ENCODE assay signal across 8 cellular contexts in genomic region chr12:132986001-132986884, GRCh38. TPM values are rescaled to one million over a fixed set of nuclear protein-coding genes. Genes with fewer than 3 reads are reported as not detected.
DNase-seq lines count a peak whose midpoint lies in the region; ATAC-seq and TF ChIP-seq lines count a peak whose summit lies in the region.

Gene ZNF26, plus strand, starts transcription at chr12:132986367. Its CDS starts 474 bp downstream, at chr12:132986841.

- peaks cover 4% of the 10 kb centered on the region for H3K27me3 Mint-ChIP-seq in activated T-cell treated with anti-CD3 and anti-CD28 coated beads, Interleukin-2, amount 50 U/mL, for 24 hours

- H3K9me3 ChIP-seq in esophagus (ENCODE audit: control insufficient read depth in 2 of 2, insufficient read depth in 1 of 2, low read depth in 1 of 2, low read length in 1 of 2) (peaks cover 2 to 4% of the 10 kb centered on the region in 2 donors), mucosa of stomach (ENCODE audit: control insufficient read depth, low read length) (peaks cover 3% of the 10 kb centered on the region)

- H3K9ac ChIP-seq in mucosa of stomach (ENCODE audit: low read length), result peak within 1 kb of the TSS; percentile 87

- H3K4me3 Mint-ChIP-seq in activated T-cell treated with anti-CD3 and anti-CD28 coated beads, Interleukin-2, amount 50 U/mL, for 24 hours, result peak within 1 kb of the TSS; percentile 94

- in situ Hi-C loops in KBM-7 (cut with MboI; ENCODE audit: low pct_unique_long_range_greater_than_20kb, low sequenced_read_pairs), result no loop called here

- peak within 1 kb of the TSS; percentile 94 to 96 for H3K27ac ChIP-seq in esophagus (ENCODE audit: low read depth in 2 of 2, low read length in 1 of 2)

- H3K4me1 ChIP-seq in esophagus (ENCODE audit: control insufficient read depth in 2 of 2, insufficient read depth in 2 of 2, low read length in 1 of 2) (peaks cover 3 to 5% of the 10 kb centered on the region in 2 donors), mucosa of stomach (ENCODE audit: control insufficient read depth, insufficient read depth, low read length) (peaks cover 7% of the 10 kb centered on the region)

- DNase-seq in DMS153 treated with DMSO at 0.1 percent for 48 hours (lab: John Stamatoyannopoulos, UW; ENCODE audit: unreplicated experiment) (peak; percentile 92), KBM-7 (peak; percentile 95)
- peak; percentile 89 for DNase-seq in activated T-cell treated with anti-CD3 and anti-CD28 coated beads, Interleukin-2, amount 50 U/mL, for 24 hours
- DNase-seq in stimulated activated CD8-positive, alpha-beta memory T cell treated with anti-CD3 and anti-CD28 coated beads, Interleukin-7, amount 100 ng/mL, for 1 hour (ENCODE audit: low read depth in 2 of 2), result peak; percentile 64 to 70

- peaks cover 58% of the 10 kb centered on the region for H3K36me3 Mint-ChIP-seq in activated T-cell treated with anti-CD3 and anti-CD28 coated beads, Interleukin-2, amount 50 U/mL, for 24 hours (ENCODE audit: low read depth)

- 0 to 1% methylated on average over 73 to 76 of the region's 76 CpGs for WGBS in esophagus, 2 donors

- H3K27me3 ChIP-seq in esophagus (ENCODE audit: control insufficient read depth in 1 of 2, insufficient read depth in 2 of 2, low read length in 2 of 2) (no peaks in the 10 kb centered on the region), mucosa of stomach (ENCODE audit: control insufficient read depth, insufficient read depth, low read length) (no peaks in the 10 kb centered on the region)

- peaks cover 38% of the 10 kb centered on the region for H3K9me3 Mint-ChIP-seq in activated T-cell treated with anti-CD3 and anti-CD28 coated beads, Interleukin-2, amount 50 U/mL, for 24 hours

- peak within 1 kb of the TSS; percentile 97 for H3K27ac Mint-ChIP-seq in activated T-cell treated with anti-CD3 and anti-CD28 coated beads, Interleukin-2, amount 50 U/mL, for 24 hours

- ATAC-seq in GM21717 (IDR thresholded peaks at IDR 0.05; ENCODE audit: unreplicated experiment), result peak; percentile 98

- no peaks in the 10 kb centered on the region for H3K36me3 ChIP-seq in esophagus (ENCODE audit: control insufficient read depth in 2 of 2, insufficient read depth in 2 of 2, low read length in 1 of 2)
- H3K36me3 ChIP-seq in mucosa of stomach (ENCODE audit: control insufficient read depth, insufficient read depth, low read length), result no peaks in the 10 kb centered on the region

- H3K4me3 ChIP-seq in esophagus (ENCODE audit: low read depth in 1 of 2, low read length in 2 of 2) (peak within 1 kb of the TSS; percentile 84 to 91), mucosa of stomach (ENCODE audit: low read length) (peak within 1 kb of the TSS; percentile 97)

- H3K4me1 Mint-ChIP-seq in activated T-cell treated with anti-CD3 and anti-CD28 coated beads, Interleukin-2, amount 50 U/mL, for 24 hours (ENCODE audit: low read depth), result peaks cover 32% of the 10 kb centered on the region

TF ChIP-seq in PFSK-1, 5 proteins besides CTCF, POLR2A, EP300 and RAD21:
- no peak for TF ChIP-seq TAF1 (IDR thresholded peaks at IDR 0.05; ENCODE audit: borderline replicate concordance, insufficient read depth, low read length)
- peak; percentile 88 for TF ChIP-seq POLR2AphosphoS5 (IDR thresholded peaks at IDR 0.05; ENCODE audit: low read depth, low read length)
- TF ChIP-seq FOXP2 (optimal IDR thresholded peaks at IDR 0.05; ENCODE audit: borderline replicate concordance, extremely low read depth, extremely low read length, insufficient read depth), result peak; percentile 76
- 0 out of 4 replicates have a peak, but pooled peaks of 1 of the 2 experiments have one; percentile 29 for TF ChIP-seq REST (IDR thresholded peaks at IDR 0.05; ENCODE audit: insufficient read depth in 1 of 2, low read depth in 2 of 2, low read length in 2 of 2)
- no peak for TF ChIP-seq SIN3A (IDR thresholded peaks at IDR 0.05; ENCODE audit: borderline replicate concordance, insufficient read depth, low read length)

RNA-seq across cellular contexts. Expression of gene ZNF26, which starts in this region (rescaled TPM):
- 7.4 TPM for polyA plus RNA-seq in PFSK-1 (2012; ENCODE audit: insufficient read length, low read depth)
- polyA plus RNA-seq in esophagus, result 1 to 10 TPM; 2.8 to 3.4 TPM

Comparison
In these comparisons a context has a peak if more than half of its experiments do, and no peak if none do; other contexts are left out.
1. Peak in every context shown above with its lines: DNase-seq, ATAC-seq, H3K4me3 ChIP-seq and H3K27ac ChIP-seq.